In the genomic region with DNA sequence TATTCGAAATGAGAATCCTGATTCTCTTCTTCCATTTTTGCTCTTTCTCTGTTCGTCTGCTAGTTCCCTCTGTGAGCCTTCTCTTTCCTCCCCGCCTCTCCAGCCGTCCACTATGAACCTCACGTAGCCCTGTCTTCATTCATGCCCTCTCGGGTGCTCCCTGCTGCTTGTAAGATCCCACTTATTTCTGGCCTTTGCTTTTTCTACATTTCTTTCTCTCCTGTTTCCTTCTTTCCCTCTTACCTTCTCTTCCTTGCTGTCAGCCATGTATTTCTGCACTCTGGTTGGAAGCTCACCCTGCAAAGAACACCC, we compare ENCODE assay signal across 9 cellular contexts.
DNase-seq lines count a peak whose midpoint lies in the region; ATAC-seq, FAIRE-seq and TF ChIP-seq lines count a peak whose summit lies in the region.
"Had no signal": no experiment of that assay in that cellular context is flagged by ENCODE, and none has a peak within 500 bp of the region (broad histone marks: within the 10 kb centered on the region; RNA-seq: fewer than 3 reads in every experiment).

No MANE protein-coding gene starts in this region.

- H3K36me3 ChIP-seq in fibroblast of lung (ENCODE audit: control insufficient read depth, insufficient read depth, low read length) = peaks cover 2% of the 10 kb centered on the region
- H3K36me3 ChIP-seq in neural progenitor cell = no peaks in the 10 kb centered on the region

- H3K4me1 ChIP-seq in fibroblast of lung (ENCODE audit: control insufficient read depth, extremely low read depth, insufficient read depth, low read length) (peaks cover 38% of the 10 kb centered on the region), neural progenitor cell (peaks cover 49% of the 10 kb centered on the region)

- peaks cover 3% of the 10 kb centered on the region for H3K9me3 Mint-ChIP-seq in neural progenitor cell

- H3K4me2 ChIP-seq in fibroblast of lung (ENCODE audit: extremely low read depth, insufficient read depth, low read length) = peak overlapping the region; percentile 93
- H3K4me2 ChIP-seq in neural progenitor cell = no peak overlapping the region

- H3K9me3 ChIP-seq in fibroblast of lung (ENCODE audit: control insufficient read depth, insufficient read depth, low read depth, low read length) (no peaks in the 10 kb centered on the region), neural progenitor cell (ENCODE audit: low read depth) (no peaks in the 10 kb centered on the region)

- H3K9ac ChIP-seq in fibroblast of lung (ENCODE audit: insufficient read depth, low read length) = peak overlapping the region; percentile 70
- no peak overlapping the region for H3K9ac ChIP-seq in neural progenitor cell

- intact Hi-C loops in Right ventricle myocardium superior (cut with DNase I) (no loop called here), cardiac septum (cut with DNase I) (loop anchor here (5.0 kb wide), 1 partner anchor 86 kb away; a partner anchor contains a TSS)

- no peaks in the 10 kb centered on the region for H3K27me3 Mint-ChIP-seq in neural progenitor cell (ENCODE audit: insufficient read depth, low read depth)

- no peak overlapping the region for H3K4me3 Mint-ChIP-seq in neural progenitor cell

- ATAC-seq in Right ventricle myocardium superior (ENCODE audit: poor library complexity) = peak; percentile 21

- TF ChIP-seq CTCF in fibroblast of lung (conservative IDR thresholded peaks at IDR 0.05 in 1 of 2, IDR thresholded peaks at IDR 0.05 in 1 of 2; ENCODE audit: low read depth in 1 of 2, low read length in 2 of 2) (no peak), neural progenitor cell (IDR thresholded peaks at IDR 0.05) (no peak)

- H3K79me2 ChIP-seq in fibroblast of lung (ENCODE audit: control insufficient read depth, insufficient read depth, low read length) (peaks cover 74% of the 10 kb centered on the region), neural progenitor cell (ENCODE audit: low read depth) (no peaks in the 10 kb centered on the region)

- H3K36me3 Mint-ChIP-seq in neural progenitor cell = no peaks in the 10 kb centered on the region

- no peak for FAIRE-seq in frontal cortex (lab: Jason Lieb, UNC)

- no peaks in the 10 kb centered on the region for H3K27me3 ChIP-seq in fibroblast of lung (ENCODE audit: control insufficient read depth, insufficient read depth, low read length)
- no peaks in the 10 kb centered on the region for H3K27me3 ChIP-seq in neural progenitor cell

- peaks cover 42% of the 10 kb centered on the region for H3K4me1 Mint-ChIP-seq in neural progenitor cell

- H4K20me1 ChIP-seq in fibroblast of lung (ENCODE audit: control insufficient read depth, extremely low read depth, insufficient read depth, low read length) = no peaks in the 10 kb centered on the region
- H4K20me1 ChIP-seq in neural progenitor cell (ENCODE audit: low read depth) = no peaks in the 10 kb centered on the region

- H3F3A ChIP-seq in neural progenitor cell (ENCODE audit: low read depth) = peaks cover 6% of the 10 kb centered on the region

- peak overlapping the region; percentile 96 for H3K27ac ChIP-seq in fibroblast of lung (ENCODE audit: insufficient read depth, low read length)
- H3K27ac ChIP-seq in neural progenitor cell = no peak overlapping the region

- DNase-seq in Right ventricle myocardium superior (no peak), cardiac septum (ENCODE audit: low spot score) (no peak), fibroblast of lung (ENCODE audit: low read depth in 2 of 2) (no peak), neural progenitor cell (ENCODE audit: low spot score) (no peak), SIG-M5 treated with dmso at 0.1 percent for 504 hours (lab: John Stamatoyannopoulos, UW; ENCODE audit: unreplicated experiment) (no peak), NCI-H748 treated with DMSO at 0.1 percent for 48 hours (lab: John Stamatoyannopoulos, UW) (no peak), frontal cortex (ENCODE audit: low spot score in 2 of 2) (no peak)
- no peak for DNase-seq in activated CD4-positive, alpha-beta T cell treated with anti-CD3 and anti-CD28 coated beads, Interleukin-2, amount 50 U/mL, for 48 hours
- DNase-seq: NCI-H187 treated with DMSO at 0.1 percent for 48 hours had no signal

- H3K27ac Mint-ChIP-seq in neural progenitor cell = peak overlapping the region; percentile 2

- H3K4me3 ChIP-seq in fibroblast of lung (replicated peaks in 1 of 4; ENCODE audit: control extremely low read depth in 1 of 4, insufficient read depth in 1 of 4, low read depth in 3 of 4, low read length in 4 of 4) (peak overlapping the region; percentile 35 to 57 (median 43)), neural progenitor cell (no peak overlapping the region)

- no peak overlapping the region for H2AFZ ChIP-seq in fibroblast of lung (ENCODE audit: low read length)
- H2AFZ ChIP-seq in neural progenitor cell (replicated peaks) = no peak overlapping the region
